Comparison of ENCODE assay signal across 8 cellular contexts in the genomic region with DNA sequence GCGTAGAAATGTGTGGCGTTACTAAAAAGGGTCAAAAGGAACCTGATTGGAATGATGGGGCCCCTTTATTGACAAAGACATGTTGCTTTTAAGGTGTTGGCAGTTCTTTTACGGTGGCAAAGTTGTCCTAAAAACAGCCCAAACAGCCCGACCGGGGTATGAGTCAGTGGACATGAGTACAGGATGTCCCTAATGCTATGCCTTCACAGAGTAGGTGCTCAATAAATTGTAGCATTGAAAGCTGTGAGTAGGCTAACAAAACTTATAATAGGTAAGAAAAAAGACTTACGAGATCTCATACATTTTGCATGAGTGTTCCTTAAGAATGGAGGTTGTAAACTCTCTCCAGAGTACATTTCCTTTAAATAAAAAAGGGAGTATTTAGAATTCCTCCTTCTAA. TPM values are rescaled to one million over a fixed set of nuclear protein-coding genes. Genes with fewer than 3 reads are reported as not detected.
A peak's percentile ranks its signal among the peaks of the same experiment; 100 is the strongest.
DNase-seq lines count a peak whose midpoint lies in the region; ATAC-seq and TF ChIP-seq lines count a peak whose summit lies in the region.

No MANE protein-coding gene starts in this region.

- H3F3A ChIP-seq in SK-N-SH (replicated peaks; ENCODE audit: insufficient read depth), result peaks cover 53% of the 10 kb centered on the region

- peak overlapping the region; percentile 96 for H3K9ac ChIP-seq in SK-N-SH
- H3K9ac ChIP-seq in skeletal muscle tissue (ENCODE audit: low read depth in 1 of 3, low read length in 3 of 3), result peak overlapping the region in 1 of 3 donors; percentile 27

- H3K36me3 ChIP-seq in SK-N-SH (replicated peaks in 1 of 2; ENCODE audit: control insufficient read depth in 1 of 2, insufficient read depth in 2 of 2, low read length in 1 of 2) (no peaks in the 10 kb centered on the region), esophagus squamous epithelium (no peaks in the 10 kb centered on the region), skeletal muscle tissue (ENCODE audit: control insufficient read depth in 3 of 3, insufficient read depth in 3 of 3, low read length in 3 of 3) (no peaks in the 10 kb centered on the region)

- H3K27me3 ChIP-seq in SK-N-SH (ENCODE audit: insufficient read depth) (no peaks in the 10 kb centered on the region), esophagus squamous epithelium (no peaks in the 10 kb centered on the region), skeletal muscle tissue (ENCODE audit: control insufficient read depth in 3 of 3, insufficient read depth in 3 of 3, low read length in 3 of 3) (peaks cover 6 to 14% (median 13%) of the 10 kb centered on the region in 3 donors)

- WGBS in SK-N-SH (ENCODE audit: low lambda C conversion rate), result 20% methylated on average over 6 of the region's 6 CpGs
- 23 to 36% methylated on average over 5 to 6 of the region's 6 CpGs for WGBS in esophagus squamous epithelium, 2 donors

- DNase-seq in SK-N-SH, result no peak
- no peak for DNase-seq in T-helper 2 cell treated with Interferon-gamma antibody and Interleukin-4, amounts not matched to agents 5 μg/mL and 100 μg/mL, for 36 hours (ENCODE audit: low spot score)
- DNase-seq in esophagus squamous epithelium (lab: John Stamatoyannopoulos, UW), result no peak
- no peak for DNase-seq in SIG-M5 treated with dmso at 0.1 percent for 504 hours (lab: John Stamatoyannopoulos, UW; ENCODE audit: unreplicated experiment)
- no peak for DNase-seq in KG1 (lab: John Stamatoyannopoulos, UW)
- DNase-seq in NCI-H69 (lab: John Stamatoyannopoulos, UW), result no peak

- H3K9me2 ChIP-seq in SK-N-SH, result no peaks in the 10 kb centered on the region

- intact Hi-C loops in esophagus squamous epithelium (cut with DNase I), result no loop called here

- H3K4me1 Mint-ChIP-seq in T-helper 2 cell treated with Interferon-gamma antibody and Interleukin-4, amounts not matched to agents 5 μg/mL and 100 μg/mL, for 36 hours (ENCODE audit: low read depth), result peaks cover 52% of the 10 kb centered on the region

- no peaks in the 10 kb centered on the region for H4K20me1 ChIP-seq in SK-N-SH (ENCODE audit: insufficient read depth)

- peak overlapping the region; percentile 87 for H3K4me2 ChIP-seq in SK-N-SH

- ATAC-seq in SK-N-SH treated with all-trans-retinoic acid at 6 μM for 48 hours, result no peak

- TF ChIP-seq RAD21 in SK-N-SH (IDR thresholded peaks at IDR 0.05; ENCODE audit: low read length), result no peak

- H3K4me3 ChIP-seq in SK-N-SH (ENCODE audit: low read depth in 2 of 2, low read length in 1 of 2) (peak overlapping the region; percentile 81 to 95), esophagus squamous epithelium (peak overlapping the region; percentile 71 to 92 (median 86)), skeletal muscle tissue (ENCODE audit: low read length in 3 of 3) (peak overlapping the region in 1 of 3 donors; percentile 27)

- peak overlapping the region; percentile 94 for H3K4me3 Mint-ChIP-seq in T-helper 2 cell treated with Interferon-gamma antibody and Interleukin-4, amounts not matched to agents 5 μg/mL and 100 μg/mL, for 36 hours

- no peak for TF ChIP-seq CTCF in SK-N-SH (IDR thresholded peaks at IDR 0.05)
- TF ChIP-seq CTCF in esophagus squamous epithelium (IDR thresholded peaks at IDR 0.05), result no peak

- H3K27ac ChIP-seq in SK-N-SH (ENCODE audit: low read depth in 2 of 2, low read length in 1 of 2) (peak overlapping the region; percentile 92 to 100), esophagus squamous epithelium (peak overlapping the region; percentile 90 to 97 (median 92)), skeletal muscle tissue (ENCODE audit: low read depth, low read length) (peak overlapping the region; percentile 66)

- H3K36me3 Mint-ChIP-seq in T-helper 2 cell treated with Interferon-gamma antibody and Interleukin-4, amounts not matched to agents 5 μg/mL and 100 μg/mL, for 36 hours (ENCODE audit: low read depth), result peaks cover 13% of the 10 kb centered on the region

- POLR2A ChIA-PET in SK-N-SH (lab: Yijun Ruan, JAX), result no interaction called here

- H3K9me3 Mint-ChIP-seq in T-helper 2 cell treated with Interferon-gamma antibody and Interleukin-4, amounts not matched to agents 5 μg/mL and 100 μg/mL, for 36 hours, result no peaks in the 10 kb centered on the region

- H3K79me2 ChIP-seq in SK-N-SH (ENCODE audit: insufficient read depth), result peaks cover 65% of the 10 kb centered on the region

- peaks cover 6 to 33% of the 10 kb centered on the region in 2 experiments; a peak in 3 of 4 replicates for H3K4me1 ChIP-seq in SK-N-SH (ENCODE audit: control insufficient read depth in 1 of 2, insufficient read depth in 2 of 2, low read depth in 1 of 2, low read length in 1 of 2)
- H3K4me1 ChIP-seq in esophagus squamous epithelium, result peaks cover 18 to 61% (median 31%) of the 10 kb centered on the region in 3 donors
- peaks cover 3 to 15% (median 6%) of the 10 kb centered on the region in 3 donors for H3K4me1 ChIP-seq in skeletal muscle tissue (ENCODE audit: control insufficient read depth in 3 of 3, insufficient read depth in 3 of 3, low read length in 3 of 3)

- TF ChIP-seq POLR2A in esophagus squamous epithelium (IDR thresholded peaks at IDR 0.05), result peak in 1 of 4 donors; percentile 26

- no peaks in the 10 kb centered on the region for H3K27me3 Mint-ChIP-seq in T-helper 2 cell treated with Interferon-gamma antibody and Interleukin-4, amounts not matched to agents 5 μg/mL and 100 μg/mL, for 36 hours (ENCODE audit: low read depth)

- CTCF ChIA-PET in SK-N-SH (lab: Yijun Ruan, JAX), result interaction anchor here (0.5 to 6.0 kb wide), 2 partner anchors 12 to 19 kb away, joined by 3 to 30 read pairs; no protein-coding TSS in a partner anchor

- H3K27ac Mint-ChIP-seq in T-helper 2 cell treated with Interferon-gamma antibody and Interleukin-4, amounts not matched to agents 5 μg/mL and 100 μg/mL, for 36 hours, result no peak overlapping the region

- H3K9me3 ChIP-seq in SK-N-SH, result no peaks in the 10 kb centered on the region
- no peaks in the 10 kb centered on the region for H3K9me3 ChIP-seq in esophagus squamous epithelium
- H3K9me3 ChIP-seq in skeletal muscle tissue (ENCODE audit: control insufficient read depth in 3 of 3, low read length in 3 of 3), result no peaks in the 10 kb centered on the region

- no peak for TF ChIP-seq EP300 in SK-N-SH (IDR thresholded peaks at IDR 0.05; ENCODE audit: borderline replicate concordance in 1 of 2, low read depth in 1 of 2, low read length in 1 of 2)

- no peak overlapping the region for H2AFZ ChIP-seq in SK-N-SH (ENCODE audit: low read depth)

TF ChIP-seq in SK-N-SH, 30 proteins besides CTCF, POLR2A, EP300 and RAD21:
- TF ChIP-seq JUND (IDR thresholded peaks at IDR 0.05) (peak; percentile 8; the same call in 1 of the 2 replicates), FOSL2 (IDR thresholded peaks at IDR 0.05; ENCODE audit: borderline replicate concordance, low read depth) (0 out of 2 replicates have a peak, but pooled peaks have one; percentile 27), TEAD4 (IDR thresholded peaks at IDR 0.05; ENCODE audit: borderline replicate concordance, insufficient read depth) (no peak)
TF ChIP-seq in SK-N-SH: peak in this region for 2.

TF ChIP-seq in SK-N-SH treated with all-trans-retinoic acid at 6 μM for 48 hours, 23 proteins besides CTCF, POLR2A, EP300 and RAD21 (continues in another document):
- TF ChIP-seq, protein P1, sequence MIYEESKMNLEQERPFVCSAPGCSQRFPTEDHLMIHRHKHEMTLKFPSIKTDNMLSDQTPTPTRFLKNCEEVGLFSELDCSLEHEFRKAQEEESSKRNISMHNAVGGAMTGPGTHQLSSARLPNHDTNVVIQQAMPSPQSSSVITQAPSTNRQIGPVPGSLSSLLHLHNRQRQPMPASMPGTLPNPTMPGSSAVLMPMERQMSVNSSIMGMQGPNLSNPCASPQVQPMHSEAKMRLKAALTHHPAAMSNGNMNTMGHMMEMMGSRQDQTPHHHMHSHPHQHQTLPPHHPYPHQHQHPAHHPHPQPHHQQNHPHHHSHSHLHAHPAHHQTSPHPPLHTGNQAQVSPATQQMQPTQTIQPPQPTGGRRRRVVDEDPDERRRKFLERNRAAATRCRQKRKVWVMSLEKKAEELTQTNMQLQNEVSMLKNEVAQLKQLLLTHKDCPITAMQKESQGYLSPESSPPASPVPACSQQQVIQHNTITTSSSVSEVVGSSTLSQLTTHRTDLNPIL (CRISPR knock-in tag; IDR thresholded peaks at IDR 0.05; ENCODE audit: low read depth), result no peak
- TF ChIP-seq ARNTL (CRISPR knock-in tag; IDR thresholded peaks at IDR 0.05; ENCODE audit: borderline replicate concordance, low read depth) (no peak), TOX (CRISPR knock-in tag; IDR thresholded peaks at IDR 0.05; ENCODE audit: borderline replicate concordance) (no peak), TCF4 (CRISPR knock-in tag; IDR thresholded peaks at IDR 0.05; ENCODE audit: borderline replicate concordance) (no peak), GLIS3 (CRISPR knock-in tag; IDR thresholded peaks at IDR 0.05) (no peak), PPARA (CRISPR knock-in tag; IDR thresholded peaks at IDR 0.05; ENCODE audit: borderline replicate concordance) (no peak), RARB (CRISPR knock-in tag; IDR thresholded peaks at IDR 0.05) (no peak), ZFP3 (CRISPR knock-in tag; IDR thresholded peaks at IDR 0.05) (no peak), ZNF70 (CRISPR knock-in tag; IDR thresholded peaks at IDR 0.05) (no peak)
- TF ChIP-seq, protein P2, sequence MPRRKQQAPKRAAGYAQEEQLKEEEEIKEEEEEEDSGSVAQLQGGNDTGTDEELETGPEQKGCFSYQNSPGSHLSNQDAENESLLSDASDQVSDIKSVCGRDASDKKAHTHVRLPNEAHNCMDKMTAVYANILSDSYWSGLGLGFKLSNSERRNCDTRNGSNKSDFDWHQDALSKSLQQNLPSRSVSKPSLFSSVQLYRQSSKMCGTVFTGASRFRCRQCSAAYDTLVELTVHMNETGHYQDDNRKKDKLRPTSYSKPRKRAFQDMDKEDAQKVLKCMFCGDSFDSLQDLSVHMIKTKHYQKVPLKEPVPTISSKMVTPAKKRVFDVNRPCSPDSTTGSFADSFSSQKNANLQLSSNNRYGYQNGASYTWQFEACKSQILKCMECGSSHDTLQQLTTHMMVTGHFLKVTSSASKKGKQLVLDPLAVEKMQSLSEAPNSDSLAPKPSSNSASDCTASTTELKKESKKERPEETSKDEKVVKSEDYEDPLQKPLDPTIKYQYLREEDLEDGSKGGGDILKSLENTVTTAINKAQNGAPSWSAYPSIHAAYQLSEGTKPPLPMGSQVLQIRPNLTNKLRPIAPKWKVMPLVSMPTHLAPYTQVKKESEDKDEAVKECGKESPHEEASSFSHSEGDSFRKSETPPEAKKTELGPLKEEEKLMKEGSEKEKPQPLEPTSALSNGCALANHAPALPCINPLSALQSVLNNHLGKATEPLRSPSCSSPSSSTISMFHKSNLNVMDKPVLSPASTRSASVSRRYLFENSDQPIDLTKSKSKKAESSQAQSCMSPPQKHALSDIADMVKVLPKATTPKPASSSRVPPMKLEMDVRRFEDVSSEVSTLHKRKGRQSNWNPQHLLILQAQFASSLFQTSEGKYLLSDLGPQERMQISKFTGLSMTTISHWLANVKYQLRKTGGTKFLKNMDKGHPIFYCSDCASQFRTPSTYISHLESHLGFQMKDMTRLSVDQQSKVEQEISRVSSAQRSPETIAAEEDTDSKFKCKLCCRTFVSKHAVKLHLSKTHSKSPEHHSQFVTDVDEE (CRISPR knock-in tag; IDR thresholded peaks at IDR 0.05), result no peak

RNA-seq across cellular contexts. Expression of a gene that starts 2.6 kb away (rescaled TPM):
- polyA plus RNA-seq in SK-N-SH (2012; rRNA removed), result 33.1 and 33.8 TPM in 2 replicates
- 41.2 and 43.2 TPM in 2 replicates for polyA plus RNA-seq in SK-N-SH (2012; cell fraction: cytosol; rRNA removed)
- 11.3 and 16.9 TPM in 2 replicates for polyA plus RNA-seq in SK-N-SH (2012; cell fraction: nucleus; rRNA removed)
- total RNA-seq in esophagus squamous epithelium, result 10 to 100 TPM; 24.8 to 44.0 (median 34.8) TPM
- 9.9 TPM for total RNA-seq in skeletal muscle tissue
